In the genomic region with DNA sequence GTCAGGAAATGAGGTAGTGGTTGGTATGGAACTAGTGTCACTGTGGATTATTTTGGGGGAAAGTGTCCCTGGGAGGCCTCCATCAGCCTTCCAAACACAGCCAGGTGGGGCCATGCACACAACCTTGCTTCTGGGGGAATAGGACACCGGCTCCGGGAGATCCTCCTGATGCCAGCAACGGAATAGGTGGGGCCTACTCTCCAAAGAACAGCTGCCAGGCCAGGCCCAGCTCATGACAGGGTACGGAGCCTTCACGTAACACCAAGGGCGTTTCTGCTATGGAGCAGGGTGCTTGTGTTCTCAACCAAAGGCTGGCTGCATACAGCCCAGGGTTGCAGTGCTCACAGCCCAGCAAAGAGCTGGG, we compare ENCODE assay signal across 23 cellular contexts. TPM values are rescaled to one million over a fixed set of nuclear protein-coding genes. Genes with fewer than 3 reads are reported as not detected.
"Had no signal": no experiment of that assay in that cellular context is flagged by ENCODE, and none has a peak within 500 bp of the region (broad histone marks: within the 10 kb centered on the region; RNA-seq: fewer than 3 reads in every experiment).

No MANE protein-coding gene starts in this region.

- H3K27me3 ChIP-seq: breast epithelium, esophagus squamous epithelium, hepatocyte, ovary, sigmoid colon had no signal

- ATAC-seq: activated CD4-positive, CD25-positive, alpha-beta regulatory T cell treated with anti-CD3 and anti-CD28 coated beads, Interleukin-2, amount 50 U/mL, for 24 hours; activated CD8-positive, alpha-beta T cell treated with anti-CD3 and anti-CD28 coated beads, Interleukin-2, amount 10 ng/mL, durations not matched to agents 7 days and 5 days; activated naive CD8-positive, alpha-beta T cell treated with anti-CD3 and anti-CD28 coated beads, Interleukin-2, amount 50 U/mL, for 24 hours; activated T-cell treated with anti-CD3 and anti-CD28 coated beads, Interleukin-2, amount 50 U/mL, for 4 hours; naive thymus-derived CD4-positive, alpha-beta T cell had no signal

- H3K36me3 Mint-ChIP-seq: activated naive CD4-positive, alpha-beta T cell treated with anti-CD3 and anti-CD28 coated beads, Interleukin-2, amount 10 ng/mL, durations not matched to agents 7 days and 5 days had no signal

- DNase-seq: activated CD4-positive, alpha-beta T cell treated with anti-CD3 and anti-CD28 coated beads, Interleukin-2, amount 10 ng/mL, durations not matched to agents 7 days and 5 days; activated CD8-positive, alpha-beta T cell treated with anti-CD3 and anti-CD28 coated beads, Interleukin-2, amount 10 ng/mL, durations not matched to agents 7 days and 5 days; activated effector memory CD4-positive, alpha-beta T cell treated with Interleukin-2 at 50 U/mL for 16 hours; activated naive CD4-positive, alpha-beta T cell treated with anti-CD3 and anti-CD28 coated beads, Interleukin-2, amount 10 ng/mL, durations not matched to agents 7 days and 5 days; activated naive CD8-positive, alpha-beta T cell treated with anti-CD3 and anti-CD28 coated beads, Interleukin-2, amount 50 U/mL, for 24 hours; activated T-cell treated with anti-CD3 and anti-CD28 coated beads, Interleukin-2, amount 50 U/mL, for 4 hours; cerebellar nuclear complex; effector CD8-positive, alpha-beta T cell; esophagus squamous epithelium; naive thymus-derived CD4-positive, alpha-beta T cell; ovary; sigmoid colon; stimulated activated naive CD4-positive, alpha-beta T cell; T1000 had no signal

- H3K4me1 Mint-ChIP-seq: activated CD4-positive, alpha-beta T cell treated with anti-CD3 and anti-CD28 coated beads, Interleukin-2, amount 10 ng/mL, durations not matched to agents 7 days and 5 days; activated naive CD4-positive, alpha-beta T cell treated with anti-CD3 and anti-CD28 coated beads, Interleukin-2, amount 10 ng/mL, durations not matched to agents 7 days and 5 days; activated naive CD8-positive, alpha-beta T cell treated with anti-CD3 and anti-CD28 coated beads, Interleukin-2, amount 50 U/mL, for 24 hours had no signal

- H3K9me3 Mint-ChIP-seq: activated CD4-positive, alpha-beta T cell treated with anti-CD3 and anti-CD28 coated beads, Interleukin-2, amount 10 ng/mL, durations not matched to agents 7 days and 5 days; activated naive CD4-positive, alpha-beta T cell treated with anti-CD3 and anti-CD28 coated beads, Interleukin-2, amount 10 ng/mL, durations not matched to agents 7 days and 5 days; activated naive CD8-positive, alpha-beta T cell treated with anti-CD3 and anti-CD28 coated beads, Interleukin-2, amount 50 U/mL, for 24 hours; activated T-cell treated with anti-CD3 and anti-CD28 coated beads, Interleukin-2, amount 50 U/mL, for 4 hours; dendritic cell treated with granulocyte-macrophage colony-stimulating factor and Interleukin-4, amounts not matched to agents 40 ng/mL and 50 ng/mL, for 4 days had no signal

- H2AFZ ChIP-seq: hepatocyte had no signal

- H3K27ac ChIP-seq: hepatocyte, ovary had no signal

- H3K9me3 ChIP-seq: breast epithelium, esophagus squamous epithelium, ovary, sigmoid colon had no signal

- H3K79me2 ChIP-seq: hepatocyte had no signal

- H3K4me2 ChIP-seq: hepatocyte had no signal

- H3K4me3 ChIP-seq: breast epithelium, esophagus squamous epithelium, hepatocyte, ovary, sigmoid colon had no signal

- H3K36me3 ChIP-seq: breast epithelium, esophagus squamous epithelium, ovary, sigmoid colon had no signal

- FAIRE-seq: urothelium cell line had no signal

- H3K4me1 ChIP-seq: breast epithelium had no signal

- H3K27ac Mint-ChIP-seq: activated CD4-positive, alpha-beta T cell treated with anti-CD3 and anti-CD28 coated beads, Interleukin-2, amount 10 ng/mL, durations not matched to agents 7 days and 5 days; activated CD8-positive, alpha-beta T cell treated with anti-CD3 and anti-CD28 coated beads, Interleukin-2, amount 10 ng/mL, durations not matched to agents 7 days and 5 days; activated naive CD4-positive, alpha-beta T cell treated with anti-CD3 and anti-CD28 coated beads, Interleukin-2, amount 10 ng/mL, durations not matched to agents 7 days and 5 days; activated naive CD8-positive, alpha-beta T cell treated with anti-CD3 and anti-CD28 coated beads, Interleukin-2, amount 50 U/mL, for 24 hours; dendritic cell treated with granulocyte-macrophage colony-stimulating factor and Interleukin-4, amounts not matched to agents 40 ng/mL and 50 ng/mL, for 4 days; naive thymus-derived CD4-positive, alpha-beta T cell had no signal

- H3K4me3 Mint-ChIP-seq: activated CD4-positive, alpha-beta T cell treated with anti-CD3 and anti-CD28 coated beads, Interleukin-2, amount 10 ng/mL, durations not matched to agents 7 days and 5 days; activated CD8-positive, alpha-beta T cell treated with anti-CD3 and anti-CD28 coated beads, Interleukin-2, amount 10 ng/mL, durations not matched to agents 7 days and 5 days; activated naive CD4-positive, alpha-beta T cell treated with anti-CD3 and anti-CD28 coated beads, Interleukin-2, amount 10 ng/mL, durations not matched to agents 7 days and 5 days; activated naive CD8-positive, alpha-beta T cell treated with anti-CD3 and anti-CD28 coated beads, Interleukin-2, amount 50 U/mL, for 24 hours; activated T-cell treated with anti-CD3 and anti-CD28 coated beads, Interleukin-2, amount 50 U/mL, for 4 hours; dendritic cell treated with granulocyte-macrophage colony-stimulating factor and Interleukin-4, amounts not matched to agents 40 ng/mL and 50 ng/mL, for 4 days; naive thymus-derived CD4-positive, alpha-beta T cell had no signal

RNA-seq across cellular contexts. Expression of gene LINC01488, which starts 30.6 kb away (rescaled TPM):
- total RNA-seq: activated CD4-positive, alpha-beta T cell treated with anti-CD3 and anti-CD28 coated beads, Interleukin-2, amount 10 ng/mL, durations not matched to agents 7 days and 5 days; activated CD8-positive, alpha-beta T cell treated with anti-CD3 and anti-CD28 coated beads, Interleukin-2, amount 10 ng/mL, durations not matched to agents 7 days and 5 days; activated T-cell treated with anti-CD3 and anti-CD28 coated beads, Interleukin-2, amount 50 U/mL, for 4 hours; aorta; breast epithelium; esophagus squamous epithelium; mucosa of gallbladder; naive thymus-derived CD4-positive, alpha-beta T cell; ovary; pulmonary artery endothelial cell; T-helper 1 cell treated with Interleukin-12 subunit alpha and Interleukin-12 subunit beta and Interleukin-4 antibody, amounts not matched to agents 30 ng/mL and 1 ng/mL, for 36 hours had no signal
- polyA plus RNA-seq: aorta; naive thymus-derived CD4-positive, alpha-beta T cell; ovary; sigmoid colon had no signal
